In genomic region chr11:18259259-18259658, GRCh38 we compare ENCODE assay signal across 1 cellular context.
TF ChIP-seq lines count a peak whose summit lies in the region.

No MANE protein-coding gene starts in this region.

TF ChIP-seq in K562, 482 proteins besides CTCF, POLR2A, EP300 and RAD21 (continued from another document):
- no peak for TF ChIP-seq U2AF1 (optimal IDR thresholded peaks at IDR 0.05; ENCODE audit: low read depth, low read length)
